16 cellular contexts compared by ENCODE assay signal in genomic region chr15:29056839-29057450, GRCh38.
"Had no signal": no experiment of that assay in that cellular context is flagged by ENCODE, and none has a peak within 500 bp of the region (broad histone marks: within the 10 kb centered on the region; RNA-seq: fewer than 3 reads in every experiment).

No MANE protein-coding gene starts in this region.

- DNase-seq: activated B cell treated with CpG ODN at 0.5 μM for 24 hours; activated CD4-positive, alpha-beta T cell treated with anti-CD3 and anti-CD28 coated beads, Interleukin-2, amount 10 ng/mL, durations not matched to agents 7 days and 5 days; activated CD8-positive, alpha-beta memory T cell treated with anti-CD3 and anti-CD28 coated beads, Interleukin-2, amount 50 U/mL, for 4 hours; activated gamma-delta T cell treated with Interleukin-2 at 50 U/mL for 16 hours; activated T-cell treated with anti-CD3 and anti-CD28 coated beads, Interleukin-2, amount 50 U/mL, for 72 hours; adrenal gland; effector CD8-positive, alpha-beta T cell; esophagus squamous epithelium; left ventricle myocardium superior; stimulated activated CD4-positive, alpha-beta T cell treated with anti-CD3 and anti-CD28 coated beads, Interleukin-4, amount 100 ng/mL, for 4 hours; upper lobe of left lung had no signal

- H3K9me3 Mint-ChIP-seq: activated B cell treated with CpG ODN at 0.5 μM for 24 hours; activated naive CD4-positive, alpha-beta T cell treated with anti-CD3 and anti-CD28 coated beads, Interleukin-2, amount 50 U/mL, for 72 hours had no signal

- H3K4me1 ChIP-seq: adrenal gland, esophagus squamous epithelium, parathyroid adenoma, sigmoid colon, upper lobe of left lung had no signal

- H2AFZ ChIP-seq: parathyroid adenoma had no signal

- H3K4me3 ChIP-seq: adrenal gland, esophagus squamous epithelium, sigmoid colon, thoracic aorta, upper lobe of left lung had no signal

- H3K36me3 Mint-ChIP-seq: stimulated activated memory B cell treated with anti-CD40 and anti-IgM and Interleukin-4, amounts not matched to agents 10 μg/mL and 1 μg/mL and 100 μg/mL, for 72 hours had no signal

- H3K27ac Mint-ChIP-seq: activated B cell treated with CpG ODN at 0.5 μM for 24 hours; activated CD4-positive, alpha-beta T cell treated with anti-CD3 and anti-CD28 coated beads, Interleukin-2, amount 10 ng/mL, durations not matched to agents 7 days and 5 days; activated T-cell treated with anti-CD3 and anti-CD28 coated beads, Interleukin-2, amount 50 U/mL, for 72 hours; stimulated activated memory B cell treated with anti-CD40 and anti-IgM and Interleukin-4, amounts not matched to agents 10 μg/mL and 1 μg/mL and 100 μg/mL, for 72 hours had no signal

- H3K4me1 Mint-ChIP-seq: activated B cell treated with CpG ODN at 0.5 μM for 24 hours; activated CD4-positive, alpha-beta T cell treated with anti-CD3 and anti-CD28 coated beads, Interleukin-2, amount 10 ng/mL, durations not matched to agents 7 days and 5 days; stimulated activated memory B cell treated with anti-CD40 and anti-IgM and Interleukin-4, amounts not matched to agents 10 μg/mL and 1 μg/mL and 100 μg/mL, for 72 hours had no signal

- H3K9ac ChIP-seq: parathyroid adenoma had no signal

- H3K36me3 ChIP-seq: adrenal gland, esophagus squamous epithelium, sigmoid colon, thoracic aorta, upper lobe of left lung had no signal

- H3K27me3 Mint-ChIP-seq: activated B cell treated with CpG ODN at 0.5 μM for 24 hours; activated CD4-positive, alpha-beta T cell treated with anti-CD3 and anti-CD28 coated beads, Interleukin-2, amount 10 ng/mL, durations not matched to agents 7 days and 5 days; stimulated activated memory B cell treated with anti-CD40 and anti-IgM and Interleukin-4, amounts not matched to agents 10 μg/mL and 1 μg/mL and 100 μg/mL, for 72 hours had no signal

- H3K9me3 ChIP-seq: adrenal gland, esophagus squamous epithelium, sigmoid colon, thoracic aorta had no signal

- H3K27ac ChIP-seq: adrenal gland, esophagus squamous epithelium, parathyroid adenoma, sigmoid colon, thoracic aorta, upper lobe of left lung had no signal

- ATAC-seq: activated T-cell treated with anti-CD3 and anti-CD28 coated beads, Interleukin-2, amount 50 U/mL, for 72 hours; left ventricle myocardium superior; stimulated activated memory B cell treated with anti-CD40 and anti-IgM and Interleukin-4, amounts not matched to agents 10 μg/mL and 1 μg/mL and 100 μg/mL, for 72 hours had no signal

- H3K4me3 Mint-ChIP-seq: activated B cell treated with CpG ODN at 0.5 μM for 24 hours; activated CD4-positive, alpha-beta T cell treated with anti-CD3 and anti-CD28 coated beads, Interleukin-2, amount 10 ng/mL, durations not matched to agents 7 days and 5 days; activated T-cell treated with anti-CD3 and anti-CD28 coated beads, Interleukin-2, amount 50 U/mL, for 72 hours; stimulated activated memory B cell treated with anti-CD40 and anti-IgM and Interleukin-4, amounts not matched to agents 10 μg/mL and 1 μg/mL and 100 μg/mL, for 72 hours had no signal

- H3K79me2 ChIP-seq: parathyroid adenoma had no signal

- H3K27me3 ChIP-seq: adrenal gland, esophagus squamous epithelium, sigmoid colon, upper lobe of left lung had no signal
